ENCODE assay signal across 14 cellular contexts in genomic region chr10:49139866-49140195, GRCh38. TPM values are rescaled to one million over a fixed set of nuclear protein-coding genes. Genes with fewer than 3 reads are reported as not detected.
DNase-seq lines count a peak whose midpoint lies in the region; ATAC-seq and TF ChIP-seq lines count a peak whose summit lies in the region.
"Had no signal": no experiment of that assay in that cellular context is flagged by ENCODE, and none has a peak within 500 bp of the region (broad histone marks: within the 10 kb centered on the region; RNA-seq: fewer than 3 reads in every experiment).

No MANE protein-coding gene starts in this region.

- H3K36me3 ChIP-seq in HCT116 (ENCODE audit: control insufficient read depth in 1 of 2, insufficient read depth in 2 of 2, low read length in 2 of 2) (no peaks in the 10 kb centered on the region), mucosa of rectum (ENCODE audit: control insufficient read depth in 2 of 2, insufficient read depth in 2 of 2, low read length in 2 of 2) (no peaks in the 10 kb centered on the region)

- no peaks in the 10 kb centered on the region for H3K36me3 Mint-ChIP-seq in MCF 10A (ENCODE audit: insufficient read depth, unreplicated experiment)

- peak; percentile 90 for DNase-seq in AG04449 (ENCODE audit: low read depth, low spot score)
- DNase-seq in HCT116 (ENCODE audit: low read depth, low spot score), result peak; percentile 37
- peak; percentile 93 for DNase-seq in MCF 10A (ENCODE audit: unreplicated experiment)
- DNase-seq in NCI-H187 (lab: John Stamatoyannopoulos, UW), result no peak
- no peak for DNase-seq in NCI-H2196 (lab: John Stamatoyannopoulos, UW; ENCODE audit: unreplicated experiment)
- no peak for DNase-seq in OCI-M1 (lab: John Stamatoyannopoulos, UW)
- DNase-seq: activated gamma-delta T cell treated with Interleukin-2 at 50 U/mL for 16 hours, DMS 273 treated with DMSO at 0.1 percent for 48 hours, KBM-7, NCI-H82, testis had no signal

- ATAC-seq in HCT116, result peak; percentile 62; the same call in 1 of the 2 replicates
- ATAC-seq in HG03457 (IDR thresholded peaks at IDR 0.05; ENCODE audit: unreplicated experiment), result no peak

- TF ChIP-seq CTCF in AG04449 (IDR thresholded peaks at IDR 0.05; ENCODE audit: insufficient read depth, low read length, missing control alignments) (no peak), HCT116 (IDR thresholded peaks at IDR 0.05 in 2 of 3, conservative IDR thresholded peaks at IDR 0.05 in 1 of 3; ENCODE audit: borderline replicate concordance in 1 of 3, insufficient read depth in 1 of 3, low read depth in 2 of 3, low read length in 2 of 3) (no peak), MCF 10A (IDR thresholded peaks at IDR 0.05; ENCODE audit: unreplicated experiment) (no peak)

- BruUV-seq in HCT116 (replicated peaks; lab: Mats Ljungman, UMichigan), result no TSS peak
- no TSS peak for BruUV-seq in MCF 10A (replicated peaks; lab: Mats Ljungman, UMichigan)

- no peaks in the 10 kb centered on the region for H3K4me1 Mint-ChIP-seq in MCF 10A (ENCODE audit: insufficient read depth, unreplicated experiment)

- RAD21 ChIA-PET in HCT116 (lab: Charles Lee; ENCODE audit: low non-redundant PET in 1 of 2, low total read pairs in 2 of 2, uncharacterized antibody in 2 of 2, unreplicated experiment in 2 of 2), result no interaction called here

- H3K27me3 Mint-ChIP-seq in MCF 10A (ENCODE audit: insufficient read depth, unreplicated experiment), result peaks cover 17% of the 10 kb centered on the region

- POLR2A ChIA-PET in AG04449 (lab: Yijun Ruan, JAX) (interaction anchor here (0.8 to 1.8 kb wide), 3 partner anchors 11 to 30 kb away, joined by 4 to 5 read pairs (median 4); no protein-coding TSS in a partner anchor), HCT116 (lab: Charles Lee) (no interaction called here), MCF 10A (lab: Yijun Ruan, JAX) (interaction anchor here (0.6 to 1.2 kb wide), 2 partner anchors 15 to 484 kb away, joined by 3 read pairs; no protein-coding TSS in a partner anchor)

- no peak overlapping the region for H3K27ac Mint-ChIP-seq in MCF 10A (ENCODE audit: low read depth, unreplicated experiment)

- H3K4me3 ChIP-seq in AG04449 (ENCODE audit: low read depth, low read length) (no peak overlapping the region), HCT116 (replicated peaks in 1 of 2; ENCODE audit: low read depth in 1 of 2, low read length in 2 of 2) (no peak overlapping the region), mucosa of rectum (ENCODE audit: low read length in 2 of 2) (no peak overlapping the region)
- H3K4me3 ChIP-seq: testis had no signal

- H3K9me3 ChIP-seq in HCT116 (ENCODE audit: control insufficient read depth in 1 of 2, insufficient read depth in 1 of 2, low read depth in 1 of 2, low read length in 2 of 2), result no peaks in the 10 kb centered on the region
- H3K9me3 ChIP-seq in mucosa of rectum (ENCODE audit: control insufficient read depth in 2 of 2, low read length in 2 of 2), result no peaks in the 10 kb centered on the region
- H3K9me3 ChIP-seq: testis had no signal

- no peaks in the 10 kb centered on the region for H3K79me2 ChIP-seq in HCT116 (ENCODE audit: insufficient read depth, low read length)

- H3K9ac ChIP-seq in HCT116 (ENCODE audit: low read length), result no peak overlapping the region
- H3K9ac ChIP-seq in mucosa of rectum (ENCODE audit: low read depth in 1 of 2, low read length in 2 of 2), result no peak overlapping the region

- H3K27me3 ChIP-seq in HCT116 (ENCODE audit: insufficient read depth, low read length) (peaks cover 31% of the 10 kb centered on the region), mucosa of rectum (ENCODE audit: control insufficient read depth in 2 of 2, insufficient read depth in 2 of 2, low read length in 2 of 2) (no peaks in the 10 kb centered on the region)
- H3K27me3 ChIP-seq: testis had no signal

- H3K4me2 ChIP-seq in HCT116 (ENCODE audit: low read length), result peak overlapping the region; percentile 27; the same call in 1 of the 2 replicates

- intact Hi-C loops in HCT116 (cut with micrococcal nuclease) (no loop called here), MCF 10A (cut with micrococcal nuclease) (no loop called here)

- CTCF ChIA-PET in AG04449 (lab: Yijun Ruan, JAX) (interaction anchor here (1.0 to 2.3 kb wide), 3 partner anchors 12 to 22 kb away, joined by 3 to 8 read pairs (median 7); no protein-coding TSS in a partner anchor), HCT116 (lab: Charles Lee) (no interaction called here), MCF 10A (lab: Yijun Ruan, JAX) (interaction anchor here (1.3 kb wide), 1 partner anchor 22 kb away, joined by 6 read pairs; no protein-coding TSS in a partner anchor)

- TF ChIP-seq RAD21 in HCT116 (IDR thresholded peaks at IDR 0.05; ENCODE audit: low read depth), result no peak

- no peaks in the 10 kb centered on the region for H3K9me3 Mint-ChIP-seq in MCF 10A (ENCODE audit: unreplicated experiment)

- no peak for TF ChIP-seq POLR2A in HCT116 (IDR thresholded peaks at IDR 0.05; ENCODE audit: borderline replicate concordance, extremely low read depth, insufficient read depth, insufficient read length)

- no peak overlapping the region for H3K4me3 Mint-ChIP-seq in MCF 10A (ENCODE audit: unreplicated experiment)

- no peaks in the 10 kb centered on the region for H3K9me2 ChIP-seq in HCT116 (ENCODE audit: insufficient read depth)

- H3K27ac ChIP-seq in HCT116 (ENCODE audit: low read depth, low read length) (no peak overlapping the region), mucosa of rectum (ENCODE audit: low read depth in 2 of 2, low read length in 2 of 2) (peak overlapping the region; percentile 36 to 49)

- no peaks in the 10 kb centered on the region for H4K20me1 ChIP-seq in HCT116 (ENCODE audit: insufficient read depth)

- H3K4me1 ChIP-seq in HCT116 (ENCODE audit: control insufficient read depth in 1 of 2, insufficient read depth in 2 of 2, low read length in 2 of 2) (peaks cover 0 to 10% of the 10 kb centered on the region in 2 experiments; a peak in 1 of 4 replicates), mucosa of rectum (ENCODE audit: control insufficient read depth in 2 of 2, insufficient read depth in 2 of 2, low read length in 2 of 2) (peaks cover 3 to 4% of the 10 kb centered on the region in 2 donors)

- H2AFZ ChIP-seq in HCT116 (ENCODE audit: low read depth, low read length, poor library complexity, severe bottlenecking), result no peak overlapping the region

TF ChIP-seq in HCT116, 20 proteins besides CTCF, POLR2A, EP300 and RAD21:
- no peak for TF ChIP-seq ZFX (IDR thresholded peaks at IDR 0.05)
- peak; percentile 22; the same call in 1 of the 2 replicates for TF ChIP-seq JUND (IDR thresholded peaks at IDR 0.05)
TF ChIP-seq in HCT116: peak in this region for 1.

RNA-seq across cellular contexts. Expression of gene FAM170B, which starts 6.0 kb away (rescaled TPM):
- not detected for total RNA-seq in HCT116 (2021; ENCODE audit: unreplicated experiment)
- polyA plus RNA-seq in HCT116 (2012), result not detected in 2 replicates
- total RNA-seq in MCF 10A (2022), result not detected in 2 replicates
- total RNA-seq: lung microvascular endothelial cell had no signal

RNA-seq across cellular contexts. Expression of gene VSTM4, which starts 24.5 kb away (rescaled TPM):
- 0.07 TPM for total RNA-seq in HCT116 (2021; ENCODE audit: unreplicated experiment)
- not detected in 2 replicates for polyA plus RNA-seq in HCT116 (2012)
- total RNA-seq in MCF 10A (2022), result not detected in 2 replicates

RNA-seq across cellular contexts. Expression of gene TMEM273, which starts 48.4 kb away (rescaled TPM):
- total RNA-seq in HCT116 (2021; ENCODE audit: unreplicated experiment) (not detected), MCF 10A (2022) (not detected in 2 replicates)
- not detected in 2 replicates for polyA plus RNA-seq in HCT116 (2012)

Comparison
In these comparisons a context has a peak if more than half of its experiments do, and no peak if none do; other contexts are left out.
1. DNase-seq: peak in AG04449 (single experiment), HCT116 (single experiment) and MCF 10A (single experiment); none in NCI-H187 (0 of 2), NCI-H2196 (single experiment) and OCI-M1 (single experiment).